In the genomic region with DNA sequence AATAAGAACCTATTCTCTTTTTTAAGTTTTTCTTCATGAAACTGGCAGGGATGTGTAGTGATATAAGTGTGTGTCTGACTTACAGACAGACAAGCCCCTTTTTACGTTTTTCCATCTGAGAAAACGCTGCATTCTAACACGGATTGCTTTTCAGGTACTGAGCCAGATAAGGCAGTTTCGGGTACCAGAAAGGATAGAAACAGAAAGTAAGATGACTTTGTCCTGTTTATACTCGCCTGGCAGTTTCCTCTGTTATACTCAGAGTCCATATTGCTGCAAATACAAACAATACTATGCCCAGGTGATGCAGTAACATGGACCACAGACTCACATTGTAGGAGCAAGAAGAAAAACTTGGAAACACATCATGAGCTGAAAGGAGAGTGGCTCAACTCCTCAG, we compare ENCODE assay signal across 17 cellular contexts.
"Had no signal": no experiment of that assay in that cellular context is flagged by ENCODE, and none has a peak within 500 bp of the region (broad histone marks: within the 10 kb centered on the region; RNA-seq: fewer than 3 reads in every experiment).

No MANE protein-coding gene starts in this region.

- H3K36me3 Mint-ChIP-seq: stimulated activated naive B cell treated with anti-CD40 and anti-IgM and Interleukin-4, amounts not matched to agents 10 μg/mL and 1 μg/mL and 100 μg/mL, for 72 hours had no signal

- H3K4me1 Mint-ChIP-seq: natural killer cell; neural crest cell; stimulated activated naive B cell treated with anti-CD40 and anti-IgM and Interleukin-4, amounts not matched to agents 10 μg/mL and 1 μg/mL and 100 μg/mL, for 72 hours; stimulated activated naive CD8-positive, alpha-beta T cell treated with anti-CD3 and anti-CD28 coated beads, Interleukin-15, amount 100 ng/mL, for 72 hours had no signal

- DNase-seq: effector memory CD4-positive, alpha-beta T cell; heart left ventricle; hypothalamus; kidney glomerular epithelial cell; natural killer cell; posterior cingulate gyrus; sigmoid colon; stimulated activated CD4-positive, alpha-beta T cell treated with anti-CD3 and anti-CD28 coated beads, Interleukin-2, amount 100 ng/mL, for 24 hours; stimulated activated CD4-positive, alpha-beta T cell treated with anti-CD3 and anti-CD28 coated beads, Interleukin-4, amount 100 ng/mL, for 4 hours; stimulated activated naive B cell treated with anti-CD40 and anti-IgM and Interleukin-4, amounts not matched to agents 10 μg/mL and 1 μg/mL and 100 μg/mL, for 72 hours; stimulated activated naive CD8-positive, alpha-beta T cell treated with anti-CD3 and anti-CD28 coated beads, Interleukin-15, amount 100 ng/mL, for 72 hours; testis had no signal

- H3K27me3 Mint-ChIP-seq: stimulated activated naive B cell treated with anti-CD40 and anti-IgM and Interleukin-4, amounts not matched to agents 10 μg/mL and 1 μg/mL and 100 μg/mL, for 72 hours; stimulated activated naive CD8-positive, alpha-beta T cell treated with anti-CD3 and anti-CD28 coated beads, Interleukin-15, amount 100 ng/mL, for 72 hours had no signal

- ATAC-seq: esophagus mucosa; heart left ventricle; left lobe of liver; natural killer cell; stimulated activated naive B cell treated with anti-CD40 and anti-IgM and Interleukin-4, amounts not matched to agents 10 μg/mL and 1 μg/mL and 100 μg/mL, for 72 hours; stimulated activated naive CD8-positive, alpha-beta T cell treated with anti-CD3 and anti-CD28 coated beads, Interleukin-15, amount 100 ng/mL, for 72 hours had no signal

- H3K27me3 ChIP-seq: heart left ventricle, sigmoid colon, testis, tibial nerve had no signal

- H3K36me3 ChIP-seq: heart left ventricle, sigmoid colon, tibial nerve had no signal

- H3K27ac Mint-ChIP-seq: natural killer cell; stimulated activated naive B cell treated with anti-CD40 and anti-IgM and Interleukin-4, amounts not matched to agents 10 μg/mL and 1 μg/mL and 100 μg/mL, for 72 hours; stimulated activated naive CD8-positive, alpha-beta T cell treated with anti-CD3 and anti-CD28 coated beads, Interleukin-15, amount 100 ng/mL, for 72 hours had no signal

- H3K4me3 ChIP-seq: heart left ventricle, sigmoid colon, skin epidermis, testis, tibial nerve had no signal

- H3K27ac ChIP-seq: heart left ventricle, sigmoid colon, skin epidermis, testis, tibial nerve had no signal

- H3K9me3 ChIP-seq: sigmoid colon, testis had no signal

- H3K4me1 ChIP-seq: heart left ventricle, sigmoid colon, testis, tibial nerve had no signal

- H3K4me3 Mint-ChIP-seq: natural killer cell; neural crest cell; stimulated activated naive B cell treated with anti-CD40 and anti-IgM and Interleukin-4, amounts not matched to agents 10 μg/mL and 1 μg/mL and 100 μg/mL, for 72 hours; stimulated activated naive CD8-positive, alpha-beta T cell treated with anti-CD3 and anti-CD28 coated beads, Interleukin-15, amount 100 ng/mL, for 72 hours had no signal
